In genomic region chr22:45968751-45969413, GRCh38 we compare ENCODE assay signal across 12 cellular contexts. TPM values are rescaled to one million over a fixed set of nuclear protein-coding genes. Genes with fewer than 3 reads are reported as not detected.
DNase-seq lines count a peak whose midpoint lies in the region; ATAC-seq lines count a peak whose summit lies in the region.
"Had no signal": no experiment of that assay in that cellular context is flagged by ENCODE, and none has a peak within 500 bp of the region (broad histone marks: within the 10 kb centered on the region; RNA-seq: fewer than 3 reads in every experiment).

No MANE protein-coding gene starts in this region.

- H3K27ac Mint-ChIP-seq in activated naive CD4-positive, alpha-beta T cell treated with anti-CD3 and anti-CD28 coated beads, Interleukin-2, amount 10 ng/mL, durations not matched to agents 7 days and 5 days, result no peak overlapping the region
- H3K27ac Mint-ChIP-seq: stimulated activated memory B cell treated with anti-CD40 and anti-IgM and Interleukin-4, amounts not matched to agents 10 μg/mL and 1 μg/mL and 100 μg/mL, for 72 hours had no signal

- H3K4me3 ChIP-seq in H7 (ENCODE audit: insufficient read depth, low read depth, low read length), result no peak overlapping the region
- H3K4me3 ChIP-seq: spleen had no signal

- H3K27me3 Mint-ChIP-seq in activated naive CD4-positive, alpha-beta T cell treated with anti-CD3 and anti-CD28 coated beads, Interleukin-2, amount 10 ng/mL, durations not matched to agents 7 days and 5 days, result peaks cover 85% of the 10 kb centered on the region

- CTCF ChIA-PET in activated naive CD4-positive, alpha-beta T cell treated with anti-CD3 and anti-CD28 coated beads, Interleukin-2, amount 10 ng/mL, durations not matched to agents 7 days and 5 days (lab: Charles Lee), result interaction anchor here (0.6 kb wide), 1 partner anchor 836 kb away, joined by 5 read pairs; no protein-coding TSS in a partner anchor

- no peak overlapping the region for H3K4me3 Mint-ChIP-seq in activated naive CD4-positive, alpha-beta T cell treated with anti-CD3 and anti-CD28 coated beads, Interleukin-2, amount 10 ng/mL, durations not matched to agents 7 days and 5 days
- H3K4me3 Mint-ChIP-seq: stimulated activated memory B cell treated with anti-CD40 and anti-IgM and Interleukin-4, amounts not matched to agents 10 μg/mL and 1 μg/mL and 100 μg/mL, for 72 hours had no signal

- H3K4me1 Mint-ChIP-seq in activated naive CD4-positive, alpha-beta T cell treated with anti-CD3 and anti-CD28 coated beads, Interleukin-2, amount 10 ng/mL, durations not matched to agents 7 days and 5 days, result peaks cover 2% of the 10 kb centered on the region

- intact Hi-C loops in left ventricle myocardium superior (cut with micrococcal nuclease), result no loop called here

- H3K27me3 ChIP-seq in H7 (ENCODE audit: control insufficient read depth, insufficient read depth, low read length), result peaks cover 41% of the 10 kb centered on the region

- no peaks in the 10 kb centered on the region for H3K36me3 ChIP-seq in H7 (replicated peaks; ENCODE audit: control insufficient read depth, insufficient read depth, low read length)
- H3K36me3 ChIP-seq: spleen had no signal

- DNase-seq in AG08395 (ENCODE audit: low spot score), result peak; percentile 56
- DNase-seq in H7, result peak; percentile 66
- peak; percentile 87 for DNase-seq in T1000 (lab: John Stamatoyannopoulos, UW)
- peak; percentile 74 for DNase-seq in hepatic stellate cell (ENCODE audit: low spot score)
- DNase-seq in SK-N-DZ (ENCODE audit: low spot score), result no peak
- DNase-seq in activated naive CD4-positive, alpha-beta T cell treated with anti-CD3 and anti-CD28 coated beads, Interleukin-2, amount 10 ng/mL, durations not matched to agents 7 days and 5 days, result no peak
- DNase-seq in left ventricle myocardium superior, result no peak
- no peak for DNase-seq in inferior parietal cortex (ENCODE audit: extremely low spot score)
- DNase-seq: activated CD4-positive, CD25-positive, alpha-beta regulatory T cell; activated naive CD4-positive, alpha-beta T cell treated with anti-CD3 and anti-CD28 coated beads, Interleukin-2, amount 50 U/mL, for 16 hours; spleen had no signal

- no peaks in the 10 kb centered on the region for H3K9me3 Mint-ChIP-seq in activated naive CD4-positive, alpha-beta T cell treated with anti-CD3 and anti-CD28 coated beads, Interleukin-2, amount 10 ng/mL, durations not matched to agents 7 days and 5 days
- H3K9me3 Mint-ChIP-seq: stimulated activated memory B cell treated with anti-CD40 and anti-IgM and Interleukin-4, amounts not matched to agents 10 μg/mL and 1 μg/mL and 100 μg/mL, for 72 hours had no signal

- ATAC-seq in left ventricle myocardium superior, result no peak
- ATAC-seq: stimulated activated memory B cell treated with anti-CD40 and anti-IgM and Interleukin-4, amounts not matched to agents 10 μg/mL and 1 μg/mL and 100 μg/mL, for 72 hours had no signal

- H3K36me3 Mint-ChIP-seq in activated naive CD4-positive, alpha-beta T cell treated with anti-CD3 and anti-CD28 coated beads, Interleukin-2, amount 10 ng/mL, durations not matched to agents 7 days and 5 days, result no peaks in the 10 kb centered on the region
- H3K36me3 Mint-ChIP-seq: stimulated activated memory B cell treated with anti-CD40 and anti-IgM and Interleukin-4, amounts not matched to agents 10 μg/mL and 1 μg/mL and 100 μg/mL, for 72 hours had no signal

RNA-seq across cellular contexts. Expression of gene WNT7B, which starts 8.1 kb away (rescaled TPM):
- total RNA-seq in H7 (2014; rRNA removed; shearing (Covaris generic)), result 0.10 TPM in 1 of 2 replicates, not detected in the other
- polyA plus RNA-seq in SK-N-DZ (2014; cell fraction: cytosol; rRNA removed), result 0.16 and 0.22 TPM in 2 replicates
- polyA plus RNA-seq in SK-N-DZ (2014; cell fraction: nucleus; rRNA removed), result not detected in 2 replicates
- total RNA-seq in left ventricle myocardium superior, result not detected
- total RNA-seq: spleen had no signal
- polyA plus RNA-seq: spleen had no signal

Comparison
In these comparisons a context has a peak if more than half of its experiments do, and no peak if none do; other contexts are left out.
1. DNase-seq: peak in AG08395 (single experiment), H7 (single experiment), T1000 (single experiment) and hepatic stellate cell (single experiment); none in SK-N-DZ (single experiment), activated naive CD4-positive, alpha-beta T cell treated with anti-CD3 and anti-CD28 coated beads, Interleukin-2, amount 10 ng/mL, durations not matched to agents 7 days and 5 days (single experiment), left ventricle myocardium superior (single experiment) and inferior parietal cortex (single experiment).